Comparison of ENCODE assay signal across 1 cellular context in the genomic region with DNA sequence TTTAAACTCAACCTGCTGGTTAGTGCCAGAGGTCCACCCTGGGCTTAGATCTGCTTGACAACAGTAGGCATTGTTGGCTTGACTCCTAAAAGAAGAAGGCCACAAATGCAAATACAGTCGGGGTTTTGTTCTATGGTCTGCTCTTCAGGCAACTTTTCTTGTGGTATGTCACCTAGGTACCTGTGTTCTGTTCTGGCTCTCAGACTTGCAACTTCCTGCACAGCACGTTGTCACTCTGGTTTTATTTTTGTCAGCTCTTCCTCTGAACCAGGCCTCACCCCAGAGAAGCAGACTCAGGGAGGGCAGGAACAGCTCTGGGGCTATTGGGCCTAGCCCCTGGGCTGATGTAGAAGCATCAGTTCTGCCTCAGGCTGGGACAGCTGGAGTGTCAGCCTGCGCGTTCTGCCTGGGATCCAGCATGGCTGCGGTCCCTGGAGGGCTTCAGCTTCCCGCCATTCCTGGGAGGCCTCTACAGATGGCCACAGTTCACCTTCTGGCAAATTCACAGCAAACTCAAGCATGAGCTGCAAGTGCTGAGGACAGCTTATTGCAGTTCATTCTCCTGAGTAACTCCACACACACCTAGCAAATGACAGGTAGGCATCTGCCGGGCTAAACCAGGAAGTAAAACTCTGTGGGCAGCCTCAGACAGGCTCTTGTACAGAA.
TF ChIP-seq lines count a peak whose summit lies in the region.

No MANE protein-coding gene starts in this region.

TF ChIP-seq in H1, 55 proteins besides CTCF, POLR2A, EP300 and RAD21:
- no peak for TF ChIP-seq JUN (IDR thresholded peaks at IDR 0.05; ENCODE audit: low read depth, low read length)
- TF ChIP-seq KDM1A (IDR thresholded peaks at IDR 0.05; ENCODE audit: borderline replicate concordance, low read length): no peak
- TF ChIP-seq HDAC2 (IDR thresholded peaks at IDR 0.05; ENCODE audit: borderline replicate concordance in 1 of 2, low read depth in 2 of 2, low read length in 2 of 2): no peak
- TF ChIP-seq TAF1 (IDR thresholded peaks at IDR 0.05; ENCODE audit: low read depth, low read length): no peak
- no peak for TF ChIP-seq GABPA (IDR thresholded peaks at IDR 0.05; ENCODE audit: borderline replicate concordance, insufficient read depth, low read length)
- no peak for TF ChIP-seq RXRA (IDR thresholded peaks at IDR 0.05; ENCODE audit: insufficient read depth, low read depth, low read length)
- TF ChIP-seq, protein P1, sequence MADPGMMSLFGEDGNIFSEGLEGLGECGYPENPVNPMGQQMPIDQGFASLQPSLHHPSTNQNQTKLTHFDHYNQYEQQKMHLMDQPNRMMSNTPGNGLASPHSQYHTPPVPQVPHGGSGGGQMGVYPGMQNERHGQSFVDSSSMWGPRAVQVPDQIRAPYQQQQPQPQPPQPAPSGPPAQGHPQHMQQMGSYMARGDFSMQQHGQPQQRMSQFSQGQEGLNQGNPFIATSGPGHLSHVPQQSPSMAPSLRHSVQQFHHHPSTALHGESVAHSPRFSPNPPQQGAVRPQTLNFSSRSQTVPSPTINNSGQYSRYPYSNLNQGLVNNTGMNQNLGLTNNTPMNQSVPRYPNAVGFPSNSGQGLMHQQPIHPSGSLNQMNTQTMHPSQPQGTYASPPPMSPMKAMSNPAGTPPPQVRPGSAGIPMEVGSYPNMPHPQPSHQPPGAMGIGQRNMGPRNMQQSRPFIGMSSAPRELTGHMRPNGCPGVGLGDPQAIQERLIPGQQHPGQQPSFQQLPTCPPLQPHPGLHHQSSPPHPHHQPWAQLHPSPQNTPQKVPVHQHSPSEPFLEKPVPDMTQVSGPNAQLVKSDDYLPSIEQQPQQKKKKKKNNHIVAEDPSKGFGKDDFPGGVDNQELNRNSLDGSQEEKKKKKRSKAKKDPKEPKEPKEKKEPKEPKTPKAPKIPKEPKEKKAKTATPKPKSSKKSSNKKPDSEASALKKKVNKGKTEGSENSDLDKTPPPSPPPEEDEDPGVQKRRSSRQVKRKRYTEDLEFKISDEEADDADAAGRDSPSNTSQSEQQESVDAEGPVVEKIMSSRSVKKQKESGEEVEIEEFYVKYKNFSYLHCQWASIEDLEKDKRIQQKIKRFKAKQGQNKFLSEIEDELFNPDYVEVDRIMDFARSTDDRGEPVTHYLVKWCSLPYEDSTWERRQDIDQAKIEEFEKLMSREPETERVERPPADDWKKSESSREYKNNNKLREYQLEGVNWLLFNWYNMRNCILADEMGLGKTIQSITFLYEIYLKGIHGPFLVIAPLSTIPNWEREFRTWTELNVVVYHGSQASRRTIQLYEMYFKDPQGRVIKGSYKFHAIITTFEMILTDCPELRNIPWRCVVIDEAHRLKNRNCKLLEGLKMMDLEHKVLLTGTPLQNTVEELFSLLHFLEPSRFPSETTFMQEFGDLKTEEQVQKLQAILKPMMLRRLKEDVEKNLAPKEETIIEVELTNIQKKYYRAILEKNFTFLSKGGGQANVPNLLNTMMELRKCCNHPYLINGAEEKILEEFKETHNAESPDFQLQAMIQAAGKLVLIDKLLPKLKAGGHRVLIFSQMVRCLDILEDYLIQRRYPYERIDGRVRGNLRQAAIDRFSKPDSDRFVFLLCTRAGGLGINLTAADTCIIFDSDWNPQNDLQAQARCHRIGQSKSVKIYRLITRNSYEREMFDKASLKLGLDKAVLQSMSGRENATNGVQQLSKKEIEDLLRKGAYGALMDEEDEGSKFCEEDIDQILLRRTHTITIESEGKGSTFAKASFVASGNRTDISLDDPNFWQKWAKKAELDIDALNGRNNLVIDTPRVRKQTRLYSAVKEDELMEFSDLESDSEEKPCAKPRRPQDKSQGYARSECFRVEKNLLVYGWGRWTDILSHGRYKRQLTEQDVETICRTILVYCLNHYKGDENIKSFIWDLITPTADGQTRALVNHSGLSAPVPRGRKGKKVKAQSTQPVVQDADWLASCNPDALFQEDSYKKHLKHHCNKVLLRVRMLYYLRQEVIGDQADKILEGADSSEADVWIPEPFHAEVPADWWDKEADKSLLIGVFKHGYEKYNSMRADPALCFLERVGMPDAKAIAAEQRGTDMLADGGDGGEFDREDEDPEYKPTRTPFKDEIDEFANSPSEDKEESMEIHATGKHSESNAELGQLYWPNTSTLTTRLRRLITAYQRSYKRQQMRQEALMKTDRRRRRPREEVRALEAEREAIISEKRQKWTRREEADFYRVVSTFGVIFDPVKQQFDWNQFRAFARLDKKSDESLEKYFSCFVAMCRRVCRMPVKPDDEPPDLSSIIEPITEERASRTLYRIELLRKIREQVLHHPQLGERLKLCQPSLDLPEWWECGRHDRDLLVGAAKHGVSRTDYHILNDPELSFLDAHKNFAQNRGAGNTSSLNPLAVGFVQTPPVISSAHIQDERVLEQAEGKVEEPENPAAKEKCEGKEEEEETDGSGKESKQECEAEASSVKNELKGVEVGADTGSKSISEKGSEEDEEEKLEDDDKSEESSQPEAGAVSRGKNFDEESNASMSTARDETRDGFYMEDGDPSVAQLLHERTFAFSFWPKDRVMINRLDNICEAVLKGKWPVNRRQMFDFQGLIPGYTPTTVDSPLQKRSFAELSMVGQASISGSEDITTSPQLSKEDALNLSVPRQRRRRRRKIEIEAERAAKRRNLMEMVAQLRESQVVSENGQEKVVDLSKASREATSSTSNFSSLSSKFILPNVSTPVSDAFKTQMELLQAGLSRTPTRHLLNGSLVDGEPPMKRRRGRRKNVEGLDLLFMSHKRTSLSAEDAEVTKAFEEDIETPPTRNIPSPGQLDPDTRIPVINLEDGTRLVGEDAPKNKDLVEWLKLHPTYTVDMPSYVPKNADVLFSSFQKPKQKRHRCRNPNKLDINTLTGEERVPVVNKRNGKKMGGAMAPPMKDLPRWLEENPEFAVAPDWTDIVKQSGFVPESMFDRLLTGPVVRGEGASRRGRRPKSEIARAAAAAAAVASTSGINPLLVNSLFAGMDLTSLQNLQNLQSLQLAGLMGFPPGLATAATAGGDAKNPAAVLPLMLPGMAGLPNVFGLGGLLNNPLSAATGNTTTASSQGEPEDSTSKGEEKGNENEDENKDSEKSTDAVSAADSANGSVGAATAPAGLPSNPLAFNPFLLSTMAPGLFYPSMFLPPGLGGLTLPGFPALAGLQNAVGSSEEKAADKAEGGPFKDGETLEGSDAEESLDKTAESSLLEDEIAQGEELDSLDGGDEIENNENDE (IDR thresholded peaks at IDR 0.05; ENCODE audit: insufficient replicate concordance, low read length): no peak
- no peak for TF ChIP-seq POU5F1 (IDR thresholded peaks at IDR 0.05; ENCODE audit: low read depth, low read length)
- TF ChIP-seq RFX5 (IDR thresholded peaks at IDR 0.05; ENCODE audit: borderline replicate concordance, low read depth, low read length): no peak
- no peak for TF ChIP-seq CTBP2 (IDR thresholded peaks at IDR 0.05; ENCODE audit: borderline replicate concordance, insufficient read depth, insufficient read length, low read length)
- TF ChIP-seq POLR2AphosphoS5 (IDR thresholded peaks at IDR 0.05; ENCODE audit: low read depth, low read length): no peak
- TF ChIP-seq ASH2L (IDR thresholded peaks at IDR 0.05; ENCODE audit: low read length): no peak
- TF ChIP-seq, protein P2, sequence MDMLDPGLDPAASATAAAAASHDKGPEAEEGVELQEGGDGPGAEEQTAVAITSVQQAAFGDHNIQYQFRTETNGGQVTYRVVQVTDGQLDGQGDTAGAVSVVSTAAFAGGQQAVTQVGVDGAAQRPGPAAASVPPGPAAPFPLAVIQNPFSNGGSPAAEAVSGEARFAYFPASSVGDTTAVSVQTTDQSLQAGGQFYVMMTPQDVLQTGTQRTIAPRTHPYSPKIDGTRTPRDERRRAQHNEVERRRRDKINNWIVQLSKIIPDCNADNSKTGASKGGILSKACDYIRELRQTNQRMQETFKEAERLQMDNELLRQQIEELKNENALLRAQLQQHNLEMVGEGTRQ (IDR thresholded peaks at IDR 0.05; ENCODE audit: low read length): no peak
